ENCODE assay signal across 1 cellular context in the genomic region with DNA sequence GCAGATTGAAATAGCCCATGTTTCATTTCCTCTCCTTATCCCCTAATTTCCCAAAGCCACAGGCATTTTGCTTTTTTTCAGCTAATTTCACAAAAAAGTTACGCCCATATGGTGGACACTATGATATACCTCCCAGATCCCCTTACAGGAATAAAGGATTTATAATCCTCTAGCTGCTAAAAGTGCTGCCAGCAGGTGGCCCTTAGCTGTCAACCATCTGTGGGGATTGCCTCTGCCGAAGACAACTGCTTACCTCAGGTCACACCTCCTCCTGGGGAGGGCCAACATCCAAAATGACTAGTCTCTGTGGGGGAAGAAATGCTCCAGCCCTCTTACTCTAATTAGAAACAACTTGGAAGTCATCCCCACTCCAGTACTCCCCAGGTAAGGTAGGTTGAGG.
TF ChIP-seq lines count a peak whose summit lies in the region.

No MANE protein-coding gene starts in this region.

TF ChIP-seq in WTC11, 78 proteins besides CTCF, POLR2A, EP300 and RAD21 (continued from another document):
- TF ChIP-seq ZNF281 (CRISPR knock-in tag; IDR thresholded peaks at IDR 0.05) (no peak), AR (CRISPR knock-in tag; IDR thresholded peaks at IDR 0.05) (no peak), OVOL2 (CRISPR knock-in tag; IDR thresholded peaks at IDR 0.05; ENCODE audit: borderline replicate concordance) (no peak), E2F1 (CRISPR knock-in tag; IDR thresholded peaks at IDR 0.05) (no peak), GABPB1 (CRISPR knock-in tag; IDR thresholded peaks at IDR 0.05) (no peak), ZBTB21 (CRISPR knock-in tag; IDR thresholded peaks at IDR 0.05; ENCODE audit: borderline replicate concordance) (no peak), ZNF512 (CRISPR knock-in tag; IDR thresholded peaks at IDR 0.05; ENCODE audit: borderline replicate concordance) (no peak), CREM (CRISPR knock-in tag; IDR thresholded peaks at IDR 0.05) (no peak), NFYB (CRISPR knock-in tag; conservative IDR thresholded peaks at IDR 0.05; ENCODE audit: low read depth) (no peak)
- TF ChIP-seq, protein P1, sequence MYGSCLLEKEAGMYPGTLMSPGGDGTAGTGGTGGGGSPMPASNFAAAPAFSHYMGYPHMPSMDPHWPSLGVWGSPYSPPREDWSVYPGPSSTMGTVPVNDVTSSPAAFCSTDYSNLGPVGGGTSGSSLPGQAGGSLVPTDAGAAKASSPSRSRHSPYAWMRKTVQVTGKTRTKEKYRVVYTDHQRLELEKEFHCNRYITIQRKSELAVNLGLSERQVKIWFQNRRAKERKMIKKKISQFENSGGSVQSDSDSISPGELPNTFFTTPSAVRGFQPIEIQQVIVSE (CRISPR knock-in tag; IDR thresholded peaks at IDR 0.05; ENCODE audit: borderline replicate concordance): no peak
